ENCODE assay signal across 9 cellular contexts in genomic region chr2:234952270-234953115, GRCh38. TPM values are rescaled to one million over a fixed set of nuclear protein-coding genes. Genes with fewer than 3 reads are reported as not detected.
DNase-seq lines count a peak whose midpoint lies in the region; ATAC-seq, FAIRE-seq and TF ChIP-seq lines count a peak whose summit lies in the region.
"Had no signal": no experiment of that assay in that cellular context is flagged by ENCODE, and none has a peak within 500 bp of the region (broad histone marks: within the 10 kb centered on the region; RNA-seq: fewer than 3 reads in every experiment).

No MANE protein-coding gene starts in this region.

- intact Hi-C loops in A673 (cut with micrococcal nuclease; ENCODE audit: unreplicated experiment), result no loop called here
- intact Hi-C loops in GM12878 (cut with micrococcal nuclease; ENCODE audit: unreplicated experiment), result no loop called here
- intact Hi-C loops in kidney (cut with DNase I), result no loop called here

- H4K20me1 ChIP-seq in GM12878 (ENCODE audit: control insufficient read depth, insufficient read depth), result no peaks in the 10 kb centered on the region

- H3K27me3 ChIP-seq in A673 (replicated peaks; ENCODE audit: insufficient read depth, low read depth, low read length, poor library complexity), result no peaks in the 10 kb centered on the region
- H3K27me3 ChIP-seq in GM12878 (replicated peaks in 1 of 2; ENCODE audit: control insufficient read depth in 2 of 2, insufficient read depth in 2 of 2, low read length in 1 of 2), result peaks cover 0 to 8% of the 10 kb centered on the region in 2 experiments; a peak in 2 of 4 replicates

- H3K36me3 ChIP-seq in A673 (ENCODE audit: insufficient read depth, low read length, poor library complexity, severe bottlenecking), result no peaks in the 10 kb centered on the region
- no peaks in the 10 kb centered on the region for H3K36me3 ChIP-seq in GM12878 (ENCODE audit: control insufficient read depth in 2 of 2, insufficient read depth in 2 of 2, low read length in 1 of 2)
- no peaks in the 10 kb centered on the region for H3K36me3 ChIP-seq in kidney (ENCODE audit: control insufficient read depth in 1 of 2, insufficient read depth in 2 of 2, low read length in 2 of 2)

- RAD21 ChIA-PET in GM12878 (lab: Charles Lee; ENCODE audit: unreplicated experiment), result no interaction called here

- H3K27ac ChIP-seq in A673 (ENCODE audit: low read depth, low read length, poor library complexity, severe bottlenecking) (peak overlapping the region; percentile 76), GM12878 (ENCODE audit: control insufficient read depth, insufficient read depth) (no peak overlapping the region), kidney (ENCODE audit: low read depth in 2 of 2, low read length in 2 of 2) (peak overlapping the region; percentile 80 to 86)

- no peak for TF ChIP-seq RAD21 in GM12878 (IDR thresholded peaks at IDR 0.05; ENCODE audit: insufficient read depth, low read depth, low read length)

- H3K36me3 Mint-ChIP-seq in HFFc6 (ENCODE audit: low read depth), result peaks cover 47% of the 10 kb centered on the region

- SMC1A ChIA-PET in GM12878 (lab: Charles Lee; ENCODE audit: uncharacterized antibody, unreplicated experiment), result no interaction called here

- H3K27me3 Mint-ChIP-seq in HFFc6 (ENCODE audit: insufficient read depth), result peaks cover 8% of the 10 kb centered on the region

- no peak overlapping the region for H3K9ac ChIP-seq in GM12878 (ENCODE audit: control insufficient read depth, insufficient read depth, low read length)
- peak overlapping the region; percentile 50 to 72 for H3K9ac ChIP-seq in kidney (ENCODE audit: low read length in 2 of 2)

- ATAC-seq in GM12878 (no peak), GM21526 (IDR thresholded peaks at IDR 0.05; ENCODE audit: low FRiP score, unreplicated experiment) (no peak), GM18873 (IDR thresholded peaks at IDR 0.05; ENCODE audit: low FRiP score, unreplicated experiment) (no peak)

- H3K9me3 Mint-ChIP-seq in HFFc6, result no peaks in the 10 kb centered on the region

- H3K4me1 ChIP-seq in A673 (ENCODE audit: insufficient read depth, low read length, poor library complexity, severe bottlenecking), result peaks cover 37% of the 10 kb centered on the region
- H3K4me1 ChIP-seq in GM12878 (ENCODE audit: control insufficient read depth, insufficient read depth, low read length), result no peaks in the 10 kb centered on the region
- H3K4me1 ChIP-seq in kidney (ENCODE audit: control insufficient read depth in 1 of 2, insufficient read depth in 1 of 2, low read depth in 1 of 2, low read length in 2 of 2), result peaks cover 0 to 12% of the 10 kb centered on the region in 2 donors

- H3K27ac Mint-ChIP-seq in HFFc6, result peak overlapping the region; percentile 93

- CTCF ChIA-PET in A673 (lab: Charles Lee) (no interaction called here), GM12878 (lab: Yijun Ruan, JAX) (no interaction called here)

- 27% methylated on average over 47 of the region's 102 CpGs for WGBS in GM12878 (ENCODE audit: insufficient coverage, insufficient replicate concordance, low lambda C conversion rate, missing lambda C conversion rate)

- FAIRE-seq in GM12878 (lab: Jason Lieb, UNC), result no peak
- no peak for FAIRE-seq in kidney (lab: Jason Lieb, UNC)
- FAIRE-seq: colon had no signal

- H3K4me3 Mint-ChIP-seq in HFFc6, result peak overlapping the region; percentile 93

- H2AFZ ChIP-seq in GM12878 (ENCODE audit: control insufficient read depth, low read depth, low read length), result no peak overlapping the region

- no peak overlapping the region for H3K4me2 ChIP-seq in GM12878 (ENCODE audit: control insufficient read depth, insufficient read depth)

- DNase-seq in A673 (ENCODE audit: low spot score) (peak; percentile 32), HFFc6 (no peak), GM12878 (ENCODE audit: low read depth, low spot score) (no peak), kidney (peak; percentile 74), LoVo (ENCODE audit: low spot score) (no peak)
- peak; percentile 28 for DNase-seq in stimulated activated CD8-positive, alpha-beta memory T cell treated with anti-CD3 and anti-CD28 coated beads, Interleukin-4, amount 100 ng/mL, for 48 hours

- POLR2A ChIA-PET in A673 (lab: Charles Lee; ENCODE audit: low non-redundant PET), result no interaction called here
- POLR2A ChIA-PET in GM12878 (lab: Charles Lee), result no interaction called here

- in situ Hi-C loops in GM12878 (cut with MboI), result no loop called here

- TF ChIP-seq EP300 in GM12878 (IDR thresholded peaks at IDR 0.05; ENCODE audit: borderline replicate concordance in 1 of 2, control insufficient read depth in 1 of 2, low read depth in 2 of 2, low read length in 2 of 2), result no peak

- BruUV-seq in A673 (replicated peaks; lab: Mats Ljungman, UMichigan) (no TSS peak), GM12878 (replicated peaks; lab: Mats Ljungman, UMichigan) (no TSS peak)

- no peak for TF ChIP-seq POLR2A in GM12878 (IDR thresholded peaks at IDR 0.05; ENCODE audit: low read depth, low read length)

- H3K4me3 ChIP-seq in A673 (ENCODE audit: low read depth, low read length, poor library complexity, severe bottlenecking) (peak overlapping the region; percentile 95), GM12878 (no peak overlapping the region), kidney (ENCODE audit: low read length in 2 of 2) (peak overlapping the region; percentile 59 to 70)

- peaks cover 76% of the 10 kb centered on the region for H3K4me1 Mint-ChIP-seq in HFFc6 (ENCODE audit: low read depth)

- TF ChIP-seq CTCF in A673 (conservative IDR thresholded peaks at IDR 0.05; ENCODE audit: low read depth, low read length) (no peak), HFFc6 (IDR thresholded peaks at IDR 0.05) (no peak), GM12878 (IDR thresholded peaks at IDR 0.05 in 2 of 3, conservative IDR thresholded peaks at IDR 0.05 in 1 of 3; ENCODE audit: control insufficient read depth in 2 of 3, extremely low read depth in 1 of 3, insufficient read depth in 1 of 3, low read depth in 3 of 3, low read length in 3 of 3) (no peak), kidney (IDR thresholded peaks at IDR 0.05; ENCODE audit: borderline replicate concordance, extremely low read depth, insufficient read depth) (no peak)

- H3K9me3 ChIP-seq in A673 (ENCODE audit: low read depth, low read length, poor library complexity, severe bottlenecking), result no peaks in the 10 kb centered on the region
- no peaks in the 10 kb centered on the region for H3K9me3 ChIP-seq in GM12878 (replicated peaks; ENCODE audit: control insufficient read depth, insufficient read depth, low read length)
- no peaks in the 10 kb centered on the region for H3K9me3 ChIP-seq in kidney (ENCODE audit: control insufficient read depth in 1 of 2, low read length in 2 of 2)

- no peaks in the 10 kb centered on the region for H3K79me2 ChIP-seq in GM12878 (ENCODE audit: control insufficient read depth, insufficient read depth, low read length)

TF ChIP-seq in GM12878, 131 proteins besides CTCF, POLR2A, EP300 and RAD21:
- TF ChIP-seq FOS (IDR thresholded peaks at IDR 0.05; ENCODE audit: borderline replicate concordance, extremely low read depth, insufficient read length) (no peak), SUZ12 (IDR thresholded peaks at IDR 0.05; ENCODE audit: unreplicated experiment) (peak; percentile 11)
TF ChIP-seq in GM12878: peak in this region for 1.

RNA-seq across cellular contexts. Expression of gene SH3BP4, which starts 0.7 kb away (rescaled TPM):
- 19.5 and 19.9 TPM in 2 replicates for total RNA-seq in A673 (2021)
- total RNA-seq in HFFc6 (2021; fragmentation: NEBNext Ultra II Directional; extraction: Animal tissue kit (Norgen Biotek cat#: 25700)), result 10 to 100 TPM; 82.3 to 98.7 (median 87.8) TPM
- total RNA-seq in GM12878 (2013; cell fraction: nucleolus; rRNA removed), result not detected in 2 replicates
- not detected in 2 replicates for total RNA-seq in GM12878 (2014; rRNA removed)
- not detected in 2 replicates for total RNA-seq in GM12878 (2014; rRNA removed; fragmentation: Illumina TruSeq; extraction: Trizol)
- total RNA-seq in GM12878 (2021), result 0.19 and 0.36 TPM in 2 replicates
- not detected for polyA plus RNA-seq in GM12878 (2011; ENCODE audit: low read depth)
- not detected in 2 replicates for polyA plus RNA-seq in GM12878 (2011; rRNA removed)
- not detected in 2 replicates for polyA plus RNA-seq in GM12878 (2011; cell fraction: cytosol; rRNA removed)
- not detected in 2 replicates for polyA plus RNA-seq in GM12878 (2011; cell fraction: nucleus; rRNA removed)
- polyA plus RNA-seq in GM12878 (2012), result not detected in 2 replicates
- not detected in 2 replicates for polyA plus RNA-seq in GM12878 (2014; fragmentation: Illumina TruSeq; extraction: Trizol)
- polyA plus RNA-seq in GM12878 (2014; fragmentation: Nextera tagmentation; extraction: Ambion mirVana), result not detected
- not detected in 2 replicates for polyA plus RNA-seq in GM12878 (2014; rRNA removed)
- polyA plus RNA-seq in GM12878 (2016; fragmentation: Nextera tagmentation; extraction: Ambion mirVana), result under 1 TPM in 1 of 2 experiments, not detected in 1; 0.03 TPM
- polyA minus RNA-seq in GM12878 (2011; rRNA and poly(A)+ RNA removed), result not detected in 2 replicates
- 0.53 and 0.94 TPM in 2 replicates for polyA minus RNA-seq in GM12878 (2011; cell fraction: cytosol; rRNA and poly(A)+ RNA removed)
- 0.29 TPM in 1 of 2 replicates, not detected in the other for polyA minus RNA-seq in GM12878 (2011; cell fraction: nucleus; rRNA and poly(A)+ RNA removed)
- total RNA-seq in kidney, result 52.9 TPM
- 20.0 TPM for polyA plus RNA-seq in kidney (ENCODE audit: insufficient read depth, low read depth, low replicate concordance)

Comparison
In these comparisons a context has a peak if more than half of its experiments do, and no peak if none do; other contexts are left out.
1. DNase-seq: peak in A673 (single experiment), kidney (single experiment) and stimulated activated CD8-positive, alpha-beta memory T cell treated with anti-CD3 and anti-CD28 coated beads, Interleukin-4, amount 100 ng/mL, for 48 hours (single experiment); none in HFFc6 (single experiment), GM12878 (single experiment) and LoVo (single experiment).
2. RNA of gene SH3BP4, which starts 0.7 kb away (total RNA-seq): 82.3 to 98.7 TPM in HFFc6, 52.9 TPM in kidney (single experiment) and 19.5 to 19.9 TPM in A673; 0.19 to 0.36 TPM in GM12878; every median in the first group is over 10 times any median in the second.